1 cellular context compared by ENCODE assay signal in the genomic region with DNA sequence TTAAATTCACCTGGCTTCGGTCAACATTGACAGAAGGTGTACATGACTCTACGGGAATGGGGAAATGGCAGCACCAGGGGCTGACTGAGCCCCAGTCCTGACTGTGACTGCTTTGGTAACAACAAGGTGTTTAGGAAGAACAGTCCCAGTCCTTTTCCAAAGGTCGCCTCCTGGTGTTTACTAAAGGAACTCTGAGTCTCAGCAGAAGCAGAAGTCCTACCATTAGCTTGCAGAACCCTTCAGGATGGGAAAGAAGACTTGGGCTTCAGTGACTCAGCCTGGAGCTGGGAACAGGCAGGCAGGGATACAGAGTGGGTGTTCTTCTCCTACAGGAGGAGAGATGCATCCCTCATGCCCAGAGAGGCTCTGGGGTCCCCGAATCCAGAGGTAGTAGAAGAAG.
TF ChIP-seq lines count a peak whose summit lies in the region.

No MANE protein-coding gene starts in this region.

TF ChIP-seq in HepG2, 621 proteins besides CTCF, POLR2A, EP300 and RAD21 (continued from another document):
- TF ChIP-seq ZNF644 (CRISPR knock-in tag; IDR thresholded peaks at IDR 0.05; ENCODE audit: low read depth) (no peak), SMC3 (IDR thresholded peaks at IDR 0.05; ENCODE audit: low read length) (peak; percentile 63), ZNF382 (CRISPR knock-in tag; IDR thresholded peaks at IDR 0.05; ENCODE audit: borderline replicate concordance) (no peak), MEIS2 (CRISPR knock-in tag; IDR thresholded peaks at IDR 0.05) (no peak)
